9 cellular contexts compared by ENCODE assay signal in the genomic region with DNA sequence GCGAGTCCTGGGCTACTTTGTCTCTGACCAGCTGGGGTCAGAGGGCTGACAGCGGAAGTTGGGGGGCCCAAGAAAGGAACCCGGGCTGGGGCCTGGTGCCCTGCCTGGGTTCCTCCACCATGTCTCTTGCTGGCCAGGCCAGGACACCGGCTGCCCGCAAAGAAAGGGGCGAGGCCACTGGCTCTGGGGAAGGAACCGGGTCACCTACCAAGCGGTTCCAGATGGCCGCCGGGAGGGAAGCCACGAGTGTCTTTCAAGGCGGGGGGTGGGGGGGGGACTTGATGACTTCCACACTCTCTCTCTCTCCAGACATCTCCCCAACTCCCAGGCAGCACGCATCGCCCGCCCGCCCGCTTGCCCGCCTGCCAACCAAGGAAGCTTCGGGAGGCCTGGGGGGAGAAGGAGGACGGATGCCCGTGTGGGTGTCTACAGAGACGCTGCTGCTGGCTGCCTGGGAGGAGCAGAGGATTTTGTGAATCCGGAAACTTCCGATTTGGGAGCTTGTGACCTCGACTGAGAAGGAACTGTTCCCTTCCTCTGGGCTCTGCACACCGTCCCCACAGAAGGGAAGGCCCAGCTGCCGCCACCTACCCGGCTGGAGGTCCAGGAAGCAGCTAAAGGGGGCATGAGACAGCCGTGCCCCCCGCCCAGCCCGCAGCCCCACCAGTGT. TPM values are rescaled to one million over a fixed set of nuclear protein-coding genes. Genes with fewer than 3 reads are reported as not detected.
DNase-seq lines count a peak whose midpoint lies in the region; FAIRE-seq and TF ChIP-seq lines count a peak whose summit lies in the region.
"Had no signal": no experiment of that assay in that cellular context is flagged by ENCODE, and none has a peak within 500 bp of the region (broad histone marks: within the 10 kb centered on the region; RNA-seq: fewer than 3 reads in every experiment).

No MANE protein-coding gene starts in this region.

- H2AFZ ChIP-seq in OCI-LY7 (ENCODE audit: low read length) (no peak overlapping the region), mammary epithelial cell (ENCODE audit: low read depth, low read length) (peak overlapping the region; percentile 88), keratinocyte (ENCODE audit: control insufficient read depth, low read length) (peak overlapping the region; percentile 36)

- CTCF ChIA-PET in OCI-LY7 (lab: Charles Lee; ENCODE audit: unreplicated experiment) = no interaction called here
- CTCF ChIA-PET in mammary epithelial cell (lab: Charles Lee; ENCODE audit: low non-redundant PET) = no interaction called here

- POLR2A ChIA-PET in OCI-LY7 (lab: Charles Lee) = interaction anchor here (0.6 kb wide), 2 partner anchors 26 to 1130 kb away, joined by 3 to 6 read pairs; no protein-coding TSS in a partner anchor

- no TSS peak for BruUV-seq in OCI-LY7 (replicated peaks; lab: Mats Ljungman, UMichigan)
- BruUV-seq in mammary epithelial cell (replicated peaks; lab: Mats Ljungman, UMichigan) = no TSS peak

- H4K20me1 ChIP-seq in OCI-LY7 (ENCODE audit: insufficient read depth, low read length) = no peaks in the 10 kb centered on the region
- H4K20me1 ChIP-seq in mammary epithelial cell (ENCODE audit: insufficient read depth, low read length) = no peaks in the 10 kb centered on the region
- peaks cover 3% of the 10 kb centered on the region for H4K20me1 ChIP-seq in keratinocyte (ENCODE audit: control insufficient read depth, extremely low read depth, insufficient read depth, low read length)

- 35% methylated on average over 6 of the region's 31 CpGs for WGBS in mammary epithelial cell (ENCODE audit: low coverage, missing lambda C conversion rate)
- WGBS in spleen, 5 donors = 3 to 8% (median 4%) methylated on average over 23 to 31 of the region's 31 CpGs

- FAIRE-seq in keratinocyte (lab: Jason Lieb, UNC) = no peak

- peaks cover 18% of the 10 kb centered on the region for H3K4me1 Mint-ChIP-seq in activated CD4-positive, alpha-beta T cell treated with anti-CD3 and anti-CD28 coated beads, Interleukin-2, amount 10 ng/mL, durations not matched to agents 24 days and 14 days

- H3K27me3 ChIP-seq in mammary epithelial cell (ENCODE audit: insufficient read depth, low read length) = no peaks in the 10 kb centered on the region
- no peaks in the 10 kb centered on the region for H3K27me3 ChIP-seq in keratinocyte (ENCODE audit: control insufficient read depth, extremely low read depth, insufficient read depth, low read length)
- H3K27me3 ChIP-seq in spleen (replicated peaks in 1 of 7) = peaks cover 0 to 5% (median 0%) of the 10 kb centered on the region in 7 donors

- H3K9me1 ChIP-seq in keratinocyte (ENCODE audit: control insufficient read depth, extremely low read depth, insufficient read depth, low read length) = no peaks in the 10 kb centered on the region

- peak; percentile 78 for DNase-seq in activated CD4-positive, alpha-beta T cell treated with anti-CD3 and anti-CD28 coated beads, Interleukin-2, amount 10 ng/mL, durations not matched to agents 24 days and 14 days
- no peak for DNase-seq in activated CD4-positive, alpha-beta T cell treated with anti-CD3 and anti-CD28 coated beads for 4 hours
- DNase-seq in OCI-LY7 (ENCODE audit: low spot score) (peak; percentile 39), mammary epithelial cell (peak; percentile 50), keratinocyte (ENCODE audit: low read depth, low spot score) (no peak), spleen (peak; percentile 81), NCI-H2171 (lab: John Stamatoyannopoulos, UW) (no peak), DMS153 (lab: John Stamatoyannopoulos, UW) (no peak)

- H3K27ac ChIP-seq in OCI-LY7 (ENCODE audit: low read depth, low read length, poor library complexity, severe bottlenecking) (no peak overlapping the region), mammary epithelial cell (ENCODE audit: insufficient read depth, low read depth, low read length) (peak overlapping the region; percentile 37), keratinocyte (ENCODE audit: control insufficient read depth, insufficient read depth, low read length) (peak overlapping the region; percentile 31), spleen (peak overlapping the region; percentile 35 to 89 (median 82))

- H3K4me3 ChIP-seq in OCI-LY7 (ENCODE audit: low read depth, low read length, poor library complexity, severe bottlenecking) (peak overlapping the region; percentile 75), mammary epithelial cell (replicated peaks in 1 of 3; ENCODE audit: insufficient read depth in 1 of 3, low read depth in 2 of 3, low read length in 3 of 3) (peak overlapping the region; percentile 55 to 97 (median 87)), keratinocyte (ENCODE audit: control insufficient read depth in 2 of 3, extremely low read depth in 1 of 3, insufficient read depth in 2 of 3, low read depth in 1 of 3, low read length in 3 of 3) (peak overlapping the region; percentile 73 to 83 (median 74)), spleen (peak overlapping the region; percentile 60 to 94 (median 74))

- no peak for TF ChIP-seq CTCF in OCI-LY7 (conservative IDR thresholded peaks at IDR 0.05; ENCODE audit: low read length)
- TF ChIP-seq CTCF in mammary epithelial cell (conservative IDR thresholded peaks at IDR 0.05 in 1 of 2, IDR thresholded peaks at IDR 0.05 in 1 of 2; ENCODE audit: extremely low read depth in 1 of 2, insufficient read depth in 1 of 2, low read depth in 1 of 2, low read length in 2 of 2) = no peak
- TF ChIP-seq CTCF in keratinocyte (optimal IDR thresholded peaks at IDR 0.05 in 1 of 3, IDR thresholded peaks at IDR 0.05 in 1 of 3, conservative IDR thresholded peaks at IDR 0.05 in 1 of 3; ENCODE audit: extremely low read depth in 1 of 3, insufficient read depth in 2 of 3, low read length in 3 of 3) = peak in 1 of 3 experiments; percentile 9
- no peak for TF ChIP-seq CTCF in spleen (IDR thresholded peaks at IDR 0.05 in 8 of 11, conservative IDR thresholded peaks at IDR 0.05 in 3 of 11)

- H3K27ac Mint-ChIP-seq in activated CD4-positive, alpha-beta T cell treated with anti-CD3 and anti-CD28 coated beads, Interleukin-2, amount 10 ng/mL, durations not matched to agents 24 days and 14 days = peak overlapping the region; percentile 75

- in situ Hi-C loops in mammary epithelial cell (cut with MboI; ENCODE audit: low sequenced_read_pairs in 2 of 2) = no loop called here

- H3K79me2 ChIP-seq in OCI-LY7 (ENCODE audit: insufficient read depth, low read depth, low read length) = no peaks in the 10 kb centered on the region
- peaks cover 55% of the 10 kb centered on the region for H3K79me2 ChIP-seq in mammary epithelial cell (ENCODE audit: insufficient read depth, low read length)
- peaks cover 41% of the 10 kb centered on the region for H3K79me2 ChIP-seq in keratinocyte (ENCODE audit: control insufficient read depth, insufficient read depth, low read length)

- no peaks in the 10 kb centered on the region for H3K9me3 Mint-ChIP-seq in activated CD4-positive, alpha-beta T cell treated with anti-CD3 and anti-CD28 coated beads, Interleukin-2, amount 10 ng/mL, durations not matched to agents 24 days and 14 days

- no peaks in the 10 kb centered on the region for H3K9me2 ChIP-seq in OCI-LY7 (ENCODE audit: insufficient read depth, low read length)

- intact Hi-C loops in activated CD4-positive, alpha-beta T cell treated with anti-CD3 and anti-CD28 coated beads, Interleukin-2, amount 10 ng/mL, durations not matched to agents 24 days and 14 days (cut with micrococcal nuclease) = loop anchor here (1.0 kb wide), 1 partner anchor 12 kb away; no protein-coding TSS in a partner anchor
- intact Hi-C loops in OCI-LY7 (cut with micrococcal nuclease; ENCODE audit: unreplicated experiment) (no loop called here), mammary epithelial cell (cut with micrococcal nuclease) (no loop called here), spleen (cut with DNase I; ENCODE audit: low total_unique reads) (loop anchor here (2.0 kb wide), 1 partner anchor 34 kb away; no protein-coding TSS in a partner anchor)

- H3K4me1 ChIP-seq in OCI-LY7 (ENCODE audit: insufficient read depth, low read length, poor library complexity, severe bottlenecking) (peaks cover 7% of the 10 kb centered on the region), mammary epithelial cell (ENCODE audit: insufficient read depth, low read length) (no peaks in the 10 kb centered on the region), keratinocyte (ENCODE audit: control insufficient read depth, extremely low read depth, insufficient read depth, low read length) (peaks cover 3% of the 10 kb centered on the region), spleen (peaks cover 9 to 56% (median 28%) of the 10 kb centered on the region in 6 donors)

- H3K36me3 ChIP-seq in OCI-LY7 (ENCODE audit: insufficient read depth, low read length) (no peaks in the 10 kb centered on the region), mammary epithelial cell (ENCODE audit: insufficient read depth, low read length) (no peaks in the 10 kb centered on the region), keratinocyte (ENCODE audit: control insufficient read depth in 2 of 2, extremely low read depth in 1 of 2, insufficient read depth in 2 of 2, low read length in 2 of 2) (peaks cover 0 to 2% of the 10 kb centered on the region in 2 experiments), spleen (peaks cover 0 to 20% (median 1%) of the 10 kb centered on the region in 6 donors)

- peak overlapping the region; percentile 71 for H3K9ac ChIP-seq in mammary epithelial cell (ENCODE audit: insufficient read depth, low read length)
- peak overlapping the region; percentile 80 for H3K9ac ChIP-seq in keratinocyte (ENCODE audit: control insufficient read depth, extremely low read depth, insufficient read depth, low read length)

- H3K9me3 ChIP-seq in OCI-LY7 (ENCODE audit: low read length) = no peaks in the 10 kb centered on the region
- no peaks in the 10 kb centered on the region for H3K9me3 ChIP-seq in mammary epithelial cell (replicated peaks; ENCODE audit: insufficient read depth, low read length)
- H3K9me3 ChIP-seq in keratinocyte (ENCODE audit: control insufficient read depth, low read depth, low read length) = no peaks in the 10 kb centered on the region
- no peaks in the 10 kb centered on the region for H3K9me3 ChIP-seq in spleen

- H3K27me3 Mint-ChIP-seq in activated CD4-positive, alpha-beta T cell treated with anti-CD3 and anti-CD28 coated beads, Interleukin-2, amount 10 ng/mL, durations not matched to agents 24 days and 14 days = no peaks in the 10 kb centered on the region

- TF ChIP-seq POLR2A in spleen (IDR thresholded peaks at IDR 0.05) = no peak

- no peaks in the 10 kb centered on the region for H3K36me3 Mint-ChIP-seq in activated CD4-positive, alpha-beta T cell treated with anti-CD3 and anti-CD28 coated beads, Interleukin-2, amount 10 ng/mL, durations not matched to agents 24 days and 14 days (ENCODE audit: low read depth)

- dilution Hi-C loops in mammary epithelial cell (cut with HindIII; ENCODE audit: low sequenced_read_pairs) (no loop called here), keratinocyte (cut with MboI; ENCODE audit: extremely low pct_ligation_motif_present, low sequenced_read_pairs) (no loop called here)

- H3K4me3 Mint-ChIP-seq in activated CD4-positive, alpha-beta T cell treated with anti-CD3 and anti-CD28 coated beads, Interleukin-2, amount 10 ng/mL, durations not matched to agents 24 days and 14 days = peak overlapping the region; percentile 91

- H3K4me2 ChIP-seq in OCI-LY7 (ENCODE audit: low read length) (peak overlapping the region; percentile 91), mammary epithelial cell (ENCODE audit: insufficient read depth, low read depth, low read length) (peak overlapping the region; percentile 93), keratinocyte (ENCODE audit: control insufficient read depth, extremely low read depth, insufficient read depth, low read depth, low read length) (peak overlapping the region; percentile 95)

RNA-seq across cellular contexts. Expression of a gene that starts 1.1 kb away (rescaled TPM):
- total RNA-seq in activated CD4-positive, alpha-beta T cell treated with anti-CD3 and anti-CD28 coated beads, Interleukin-2, amount 10 ng/mL, durations not matched to agents 24 days and 14 days = 21.4 and 22.5 TPM in 2 replicates
- 6.3 and 7.6 TPM in 2 replicates for total RNA-seq in OCI-LY7 (2014; rRNA removed; shearing (Covaris generic))
- total RNA-seq in OCI-LY7 (2022) (13.7 and 15.1 TPM in 2 replicates), mammary epithelial cell (10 to 100 TPM; 22.5 to 26.7 TPM), spleen (10 to 100 TPM; 30.2 to 41.9 (median 38.8) TPM)
- polyA plus RNA-seq in mammary epithelial cell (8.9 TPM), keratinocyte (3.6 to 8.2 TPM (median 3.8 TPM) in 3 replicates), spleen (10 to 100 TPM in 1 of 3 donors, 1 to 10 TPM in 2; 6.2 to 21.4 (median 7.6) TPM)
- polyA minus RNA-seq in mammary epithelial cell (34.6 TPM), keratinocyte (16.6 to 75.2 TPM (median 22.8 TPM) in 3 replicates)
- 3.8 TPM for polyA plus RNA-seq in keratinocyte (2011; ENCODE audit: low read depth)
- polyA plus RNA-seq in keratinocyte (2011; cell fraction: cytosol; rRNA removed) = 8.4 and 13.8 TPM in 2 replicates
- polyA plus RNA-seq in keratinocyte (2011; cell fraction: nucleus; rRNA removed) = 12.2 and 17.4 TPM in 2 replicates
- 8.4 and 21.5 TPM in 2 replicates for polyA plus RNA-seq in keratinocyte (2012; ENCODE audit: low replicate concordance)
- 34.0 TPM for polyA minus RNA-seq in keratinocyte (2011; cell fraction: cytosol; rRNA and poly(A)+ RNA removed)
- polyA minus RNA-seq in keratinocyte (2011; cell fraction: nucleus; rRNA and poly(A)+ RNA removed) = 13.4 and 19.2 TPM in 2 replicates

RNA-seq across cellular contexts. Expression of a gene that starts 9.0 kb away (rescaled TPM):
- 0.09 TPM in 1 of 2 replicates, not detected in the other for total RNA-seq in activated CD4-positive, alpha-beta T cell treated with anti-CD3 and anti-CD28 coated beads, Interleukin-2, amount 10 ng/mL, durations not matched to agents 24 days and 14 days
- total RNA-seq in OCI-LY7 (2014; rRNA removed; shearing (Covaris generic)) = 0.69 and 1.8 TPM in 2 replicates
- 1.8 and 2.3 TPM in 2 replicates for total RNA-seq in OCI-LY7 (2022)
- under 1 TPM; 0.50 to 0.54 TPM for total RNA-seq in mammary epithelial cell
- polyA plus RNA-seq in mammary epithelial cell = 0.48 TPM
- polyA minus RNA-seq in mammary epithelial cell = 0.41 TPM
- polyA plus RNA-seq in keratinocyte = 0.02 to 0.08 TPM in 2 of 3 replicates, not detected in the other
- polyA plus RNA-seq in keratinocyte (2011; ENCODE audit: low read depth) = 1.3 TPM
- 0.05 and 0.06 TPM in 2 replicates for polyA plus RNA-seq in keratinocyte (2011; cell fraction: cytosol; rRNA removed)
- polyA plus RNA-seq in keratinocyte (2011; cell fraction: nucleus; rRNA removed) = 0.23 and 0.29 TPM in 2 replicates
- polyA plus RNA-seq in keratinocyte (2012; ENCODE audit: low replicate concordance) = 0.40 and 8.8 TPM in 2 replicates
- polyA minus RNA-seq in keratinocyte = 0.42 TPM in 1 of 3 replicates, not detected in the others
- polyA minus RNA-seq in keratinocyte (2011; cell fraction: cytosol; rRNA and poly(A)+ RNA removed) = not detected
- polyA minus RNA-seq in keratinocyte (2011; cell fraction: nucleus; rRNA and poly(A)+ RNA removed) = 0.23 and 0.42 TPM in 2 replicates
- 1 to 10 TPM in 6 of 7 donors, under 1 TPM in 1; 0.75 to 9.0 (median 2.5) TPM for total RNA-seq in spleen
- 1 to 10 TPM in 2 of 3 donors, under 1 TPM in 1; 0.39 to 1.1 (median 1.1) TPM for polyA plus RNA-seq in spleen
- total RNA-seq: lung microvascular endothelial cell had no signal

Comparison
In these comparisons a context has a peak if more than half of its experiments do, and no peak if none do; other contexts are left out.
1. DNase-seq: peak in activated CD4-positive, alpha-beta T cell treated with anti-CD3 and anti-CD28 coated beads, Interleukin-2, amount 10 ng/mL, durations not matched to agents 24 days and 14 days (single experiment), OCI-LY7 (single experiment), mammary epithelial cell (single experiment) and spleen (single experiment); none in activated CD4-positive, alpha-beta T cell treated with anti-CD3 and anti-CD28 coated beads for 4 hours (0 of 2), keratinocyte (single experiment), NCI-H2171 (single experiment) and DMS153 (single experiment).
2. intact Hi-C loops: an anchor here in activated CD4-positive, alpha-beta T cell treated with anti-CD3 and anti-CD28 coated beads, Interleukin-2, amount 10 ng/mL, durations not matched to agents 24 days and 14 days (1.0 kb wide) and spleen (2.0 kb wide); none called in OCI-LY7 and mammary epithelial cell.
3. Peak in every context shown above with its lines, with median percentiles within 50 percentile points of each other: H3K4me2 ChIP-seq and H3K4me3 ChIP-seq.